ENCODE assay signal across 1 cellular context in the genomic region with DNA sequence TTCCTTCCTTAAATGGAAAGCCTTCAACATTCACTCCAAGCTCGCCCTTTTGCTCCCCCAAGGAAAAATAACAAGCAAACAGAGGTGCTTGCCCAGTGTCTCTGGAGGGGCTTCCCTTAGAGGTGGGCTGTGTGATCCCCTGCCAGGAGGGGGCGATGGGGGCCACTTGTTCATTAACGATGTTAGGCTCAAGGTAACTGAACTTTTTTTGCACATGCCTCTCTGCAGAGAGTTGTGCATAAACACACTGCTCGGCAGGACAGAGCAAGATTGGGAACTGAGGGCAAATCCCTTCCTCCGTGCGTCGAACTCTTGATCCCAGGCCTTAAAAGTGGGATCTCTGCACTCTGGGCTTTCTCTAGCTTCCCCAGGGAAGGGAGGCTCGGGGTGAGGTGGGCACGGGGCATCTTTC.
TF ChIP-seq lines count a peak whose summit lies in the region.

No MANE protein-coding gene starts in this region.

TF ChIP-seq in GM23338, 12 proteins besides CTCF, POLR2A, EP300 and RAD21 (continued from another document):
- TF ChIP-seq, protein P1, sequence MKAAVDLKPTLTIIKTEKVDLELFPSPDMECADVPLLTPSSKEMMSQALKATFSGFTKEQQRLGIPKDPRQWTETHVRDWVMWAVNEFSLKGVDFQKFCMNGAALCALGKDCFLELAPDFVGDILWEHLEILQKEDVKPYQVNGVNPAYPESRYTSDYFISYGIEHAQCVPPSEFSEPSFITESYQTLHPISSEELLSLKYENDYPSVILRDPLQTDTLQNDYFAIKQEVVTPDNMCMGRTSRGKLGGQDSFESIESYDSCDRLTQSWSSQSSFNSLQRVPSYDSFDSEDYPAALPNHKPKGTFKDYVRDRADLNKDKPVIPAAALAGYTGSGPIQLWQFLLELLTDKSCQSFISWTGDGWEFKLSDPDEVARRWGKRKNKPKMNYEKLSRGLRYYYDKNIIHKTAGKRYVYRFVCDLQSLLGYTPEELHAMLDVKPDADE (IDR thresholded peaks at IDR 0.05), result no peak
- TF ChIP-seq ZNF331 (CRISPR knock-in tag; IDR thresholded peaks at IDR 0.05; ENCODE audit: low read depth) (no peak), STAT1 (IDR thresholded peaks at IDR 0.05; ENCODE audit: unreplicated experiment) (no peak), POLR2AphosphoS5 (IDR thresholded peaks at IDR 0.05; ENCODE audit: low read depth) (no peak), EZH2 (IDR thresholded peaks at IDR 0.05; ENCODE audit: low read depth, unreplicated experiment) (no peak), NANOG (IDR thresholded peaks at IDR 0.05; ENCODE audit: borderline replicate concordance) (no peak), ZNF462 (CRISPR knock-in tag; IDR thresholded peaks at IDR 0.05) (no peak)
